In the genomic region with DNA sequence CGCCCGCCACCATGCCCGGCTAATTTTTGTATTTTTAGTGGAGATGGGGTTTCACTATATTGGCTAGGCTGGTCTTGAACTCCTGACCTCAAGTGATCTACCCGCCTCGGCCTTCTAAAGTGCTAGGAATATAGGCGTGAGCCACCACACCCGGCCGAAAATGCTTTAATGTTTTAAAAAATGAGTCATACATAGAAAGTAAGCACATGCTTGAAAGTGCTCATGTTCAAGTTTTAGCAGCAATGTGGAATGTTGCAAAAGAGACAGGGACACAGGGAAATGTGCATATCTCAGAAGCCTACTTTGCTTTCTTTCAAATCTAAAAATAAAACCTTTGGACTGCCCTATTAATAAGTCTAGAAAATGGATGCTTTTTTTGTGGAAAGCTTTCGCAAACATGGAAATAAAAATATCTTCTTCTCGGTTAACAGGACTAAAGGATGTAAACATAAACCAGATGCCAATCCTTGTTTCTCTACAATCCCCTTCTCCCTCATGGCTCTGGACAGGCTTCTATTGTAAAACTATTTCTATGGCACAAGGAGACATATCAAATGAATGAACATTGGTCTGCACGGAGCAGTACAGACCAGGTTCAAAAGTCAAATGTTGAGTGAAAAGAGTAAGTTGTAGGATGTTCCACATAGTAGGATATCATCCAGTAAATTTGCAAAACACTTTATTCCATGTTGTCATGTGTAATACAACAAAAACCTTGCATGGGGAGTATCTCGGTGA, we compare ENCODE assay signal across 9 cellular contexts. TPM values are rescaled to one million over a fixed set of nuclear protein-coding genes. Genes with fewer than 3 reads are reported as not detected.
A peak's percentile ranks its signal among the peaks of the same experiment; 100 is the strongest.
DNase-seq lines count a peak whose midpoint lies in the region; ATAC-seq and TF ChIP-seq lines count a peak whose summit lies in the region.
"Had no signal": no experiment of that assay in that cellular context is flagged by ENCODE, and none has a peak within 500 bp of the region (broad histone marks: within the 10 kb centered on the region; RNA-seq: fewer than 3 reads in every experiment).

No MANE protein-coding gene starts in this region.

- H3K27ac Mint-ChIP-seq in effector memory CD8-positive, alpha-beta T cell = peak overlapping the region; percentile 65 to 78

- peak overlapping the region; percentile 58 to 73 for H3K4me3 Mint-ChIP-seq in effector memory CD8-positive, alpha-beta T cell

- TF ChIP-seq POLR2A in testis (IDR thresholded peaks at IDR 0.05) = no peak

- H3K4me1 Mint-ChIP-seq in effector memory CD8-positive, alpha-beta T cell (ENCODE audit: low read depth in 2 of 2) = peaks cover 24 to 35% of the 10 kb centered on the region in 2 donors

- no peak for ATAC-seq in effector memory CD8-positive, alpha-beta T cell (replicated peaks)
- ATAC-seq in omental fat pad (ENCODE audit: low FRiP score) = peak; percentile 78
- ATAC-seq in HG02759 (IDR thresholded peaks at IDR 0.05; ENCODE audit: unreplicated experiment) = no peak

- H3K27me3 ChIP-seq in testis = no peaks in the 10 kb centered on the region

- peak overlapping the region in 1 of 2 donors; percentile 41 for H3K27ac ChIP-seq in testis

- H3K9me3 Mint-ChIP-seq in effector memory CD8-positive, alpha-beta T cell = no peaks in the 10 kb centered on the region

- TF ChIP-seq CTCF in omental fat pad (IDR thresholded peaks at IDR 0.05) (no peak), testis (IDR thresholded peaks at IDR 0.05) (no peak)

- intact Hi-C loops in testis (cut with DNase I; ENCODE audit: low total_unique reads) = no loop called here

- no peaks in the 10 kb centered on the region for H3K36me3 ChIP-seq in testis (ENCODE audit: low read depth, missing control alignments)

- DNase-seq in Caki2 (ENCODE audit: low read depth) (peak; percentile 3), NCI-H226 (peak; percentile 53), omental fat pad (ENCODE audit: low spot score) (no peak), testis (no peak), anterior cingulate cortex (lab: John Stamatoyannopoulos, UW) (no peak), SHP77 (lab: John Stamatoyannopoulos, UW) (no peak)
- no peak for DNase-seq in effector memory CD8-positive, alpha-beta T cell

- no peak overlapping the region for H3K4me3 ChIP-seq in testis
- H3K4me3 ChIP-seq: skin epidermis had no signal

- 39 to 40% methylated on average over 10 to 12 of the region's 12 CpGs for WGBS in testis, 2 donors

- in situ Hi-C loops in Caki2 (cut with HindIII; ENCODE audit: low pct_unique_long_range_greater_than_20kb, low sequenced_read_pairs) = no loop called here

- H3K9me3 ChIP-seq in testis = no peaks in the 10 kb centered on the region

- H3K27me3 Mint-ChIP-seq in effector memory CD8-positive, alpha-beta T cell = no peaks in the 10 kb centered on the region

- H3K36me3 Mint-ChIP-seq in effector memory CD8-positive, alpha-beta T cell (ENCODE audit: insufficient read depth) = peaks cover 64% of the 10 kb centered on the region

- peaks cover 17% of the 10 kb centered on the region for H3K4me1 ChIP-seq in testis

RNA-seq across cellular contexts. Expression of gene MECP2, which starts 15.0 kb away (rescaled TPM):
- total RNA-seq in Caki2 (2014; rRNA removed; shearing (Covaris generic); ENCODE audit: low replicate concordance) = 20.9 and 26.7 TPM in 2 replicates
- total RNA-seq in omental fat pad (10 to 100 TPM; 48.8 to 66.7 (median 56.0) TPM), testis (10 to 100 TPM; 85.4 to 86.4 TPM)
- 25.0 TPM for polyA plus RNA-seq in testis (ENCODE audit: insufficient read depth, low read depth, low replicate concordance)

Comparison
In these comparisons a context has a peak if more than half of its experiments do, and no peak if none do; other contexts are left out.
1. DNase-seq: peak in Caki2 (single experiment) and NCI-H226 (single experiment); none in effector memory CD8-positive, alpha-beta T cell (0 of 3), omental fat pad (single experiment), testis (single experiment), anterior cingulate cortex (0 of 58) and SHP77 (0 of 2).